Comparison of ENCODE assay signal across 27 cellular contexts in the genomic region with DNA sequence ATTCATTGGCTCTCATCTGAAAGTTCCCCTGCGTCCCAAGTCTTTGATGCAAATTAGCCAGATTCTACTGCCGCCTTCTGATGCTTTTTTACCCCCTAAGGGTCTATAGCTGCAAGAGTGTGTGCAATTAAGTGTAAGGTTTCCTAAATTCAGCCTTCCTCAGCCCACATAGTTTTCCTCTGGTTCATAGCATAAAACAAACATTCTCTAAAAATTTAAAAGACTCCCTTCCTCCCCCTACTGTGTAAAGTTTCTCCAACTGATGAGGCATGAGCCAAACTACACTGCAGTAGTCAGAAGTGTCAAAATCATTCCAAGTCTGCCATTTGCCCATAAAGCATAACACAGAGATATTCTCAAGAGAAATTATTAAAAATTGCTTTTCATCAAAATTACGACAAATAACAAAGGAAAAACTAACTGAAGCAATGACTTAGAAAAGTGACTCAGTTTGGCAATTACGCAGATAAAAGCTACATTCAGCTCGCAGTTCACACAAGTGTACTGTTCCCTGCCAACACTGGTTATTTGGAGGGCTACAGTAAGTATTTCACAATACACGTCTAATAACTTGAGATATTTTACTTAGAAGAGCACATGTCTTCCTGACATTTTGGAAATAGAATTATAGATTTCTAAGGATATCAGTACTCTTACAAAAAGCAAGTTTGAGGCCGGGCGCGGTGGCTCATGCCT. TPM values are rescaled to one million over a fixed set of nuclear protein-coding genes. Genes with fewer than 3 reads are reported as not detected.
DNase-seq lines count a peak whose midpoint lies in the region; ATAC-seq and TF ChIP-seq lines count a peak whose summit lies in the region.
"Had no signal": no experiment of that assay in that cellular context is flagged by ENCODE, and none has a peak within 500 bp of the region (broad histone marks: within the 10 kb centered on the region; RNA-seq: fewer than 3 reads in every experiment).

No MANE protein-coding gene starts in this region.

- intact Hi-C loops in IMR-90 (cut with micrococcal nuclease), result loop anchor here (5.0 kb wide), 1 partner anchor 401 kb away; no protein-coding TSS in a partner anchor

- H2AK5ac ChIP-seq in IMR-90 (ENCODE audit: low read depth, low read length), result no peak overlapping the region

- POLR2A ChIA-PET in BJ (lab: Charles Lee), result no interaction called here
- POLR2A ChIA-PET in IMR-90 (lab: Charles Lee; ENCODE audit: unreplicated experiment), result interaction anchor here (0.6 kb wide), 1 partner anchor 11 kb away, joined by 3 read pairs; no protein-coding TSS in a partner anchor

- H4K91ac ChIP-seq in IMR-90 (ENCODE audit: insufficient read depth, low read depth, low read length), result no peak overlapping the region

- H3K23ac ChIP-seq in IMR-90 (ENCODE audit: low read depth, low read length), result no peak overlapping the region

- peak overlapping the region; percentile 3 for H3K4me3 Mint-ChIP-seq in osteocyte (ENCODE audit: unreplicated experiment)
- H3K4me3 Mint-ChIP-seq: activated naive CD8-positive, alpha-beta T cell treated with anti-CD3 and anti-CD28 coated beads, Interleukin-2, amount 10 ng/mL, durations not matched to agents 7 days and 5 days; naive thymus-derived CD8-positive, alpha-beta T cell had no signal

- H3K4me2 ChIP-seq in IMR-90 (ENCODE audit: low read depth, low read length), result no peak overlapping the region
- H3K4me2 ChIP-seq: PC-9, smooth muscle cell had no signal

- H2BK20ac ChIP-seq in IMR-90 (ENCODE audit: low read depth, low read length), result no peak overlapping the region

- TF ChIP-seq POLR2A in IMR-90 (IDR thresholded peaks at IDR 0.05; ENCODE audit: low read depth, low read length), result no peak

- H3K27ac Mint-ChIP-seq in osteocyte (ENCODE audit: unreplicated experiment), result peak overlapping the region; percentile 69
- H3K27ac Mint-ChIP-seq: activated naive CD8-positive, alpha-beta T cell treated with anti-CD3 and anti-CD28 coated beads, Interleukin-2, amount 10 ng/mL, durations not matched to agents 7 days and 5 days; naive thymus-derived CD8-positive, alpha-beta T cell had no signal

- H2BK5ac ChIP-seq in IMR-90 (ENCODE audit: low read depth, low read length, poor library complexity, severe bottlenecking), result no peak overlapping the region

- H3K9me1 ChIP-seq in IMR-90 (ENCODE audit: insufficient read depth, low read length), result no peaks in the 10 kb centered on the region

- H3K9ac ChIP-seq in IMR-90 (ENCODE audit: low read depth, low read length), result no peak overlapping the region

- no peak overlapping the region for H2BK15ac ChIP-seq in IMR-90 (ENCODE audit: low read depth, low read length)

- peaks cover 4% of the 10 kb centered on the region for H3K36me3 Mint-ChIP-seq in osteocyte (ENCODE audit: unreplicated experiment)
- H3K36me3 Mint-ChIP-seq: activated naive CD8-positive, alpha-beta T cell treated with anti-CD3 and anti-CD28 coated beads, Interleukin-2, amount 10 ng/mL, durations not matched to agents 7 days and 5 days; naive thymus-derived CD8-positive, alpha-beta T cell had no signal

- no peak overlapping the region for H2BK120ac ChIP-seq in IMR-90 (ENCODE audit: low read depth, low read length)

- H3K4me3 ChIP-seq in BJ (ENCODE audit: low read depth, low read length) (no peak overlapping the region), IMR-90 (ENCODE audit: insufficient read depth, low read depth, low read length) (no peak overlapping the region), epithelial cell of proximal tubule (ENCODE audit: low read depth, low read length) (no peak overlapping the region)
- H3K4me3 ChIP-seq: esophagus squamous epithelium, PC-9, SK-N-MC, smooth muscle cell had no signal

- H4K8ac ChIP-seq in IMR-90 (ENCODE audit: low read depth in 2 of 2, low read length in 2 of 2), result no peak overlapping the region

- H3K9me3 Mint-ChIP-seq in osteocyte (ENCODE audit: unreplicated experiment), result no peaks in the 10 kb centered on the region
- H3K9me3 Mint-ChIP-seq: activated naive CD8-positive, alpha-beta T cell treated with anti-CD3 and anti-CD28 coated beads, Interleukin-2, amount 10 ng/mL, durations not matched to agents 7 days and 5 days had no signal

- TF ChIP-seq CTCF in BJ (IDR thresholded peaks at IDR 0.05; ENCODE audit: insufficient read depth, low read depth, low read length) (peak; percentile 35), IMR-90 (conservative IDR thresholded peaks at IDR 0.05; ENCODE audit: low read depth, low read length) (0 out of 2 replicates have a peak, but pooled peaks have one; percentile 8), epithelial cell of proximal tubule (conservative IDR thresholded peaks at IDR 0.05; ENCODE audit: low read depth, low read length) (peak; percentile 5), osteocyte (IDR thresholded peaks at IDR 0.05) (peak; percentile 56)

- no peak overlapping the region for H3K27ac ChIP-seq in IMR-90 (ENCODE audit: insufficient read depth, low read length)
- H3K27ac ChIP-seq: C4-2B, esophagus squamous epithelium, HL-60, PC-9, SK-N-MC had no signal

- H2AFZ ChIP-seq in IMR-90 (replicated peaks; ENCODE audit: low read length, poor library complexity), result no peak overlapping the region
- H2AFZ ChIP-seq: PC-9 had no signal

- H3K27me3 Mint-ChIP-seq in osteocyte (ENCODE audit: unreplicated experiment), result no peaks in the 10 kb centered on the region

- peaks cover 32% of the 10 kb centered on the region for H3K4me1 Mint-ChIP-seq in osteocyte (ENCODE audit: unreplicated experiment)
- H3K4me1 Mint-ChIP-seq: activated naive CD8-positive, alpha-beta T cell treated with anti-CD3 and anti-CD28 coated beads, Interleukin-2, amount 10 ng/mL, durations not matched to agents 7 days and 5 days; naive thymus-derived CD8-positive, alpha-beta T cell had no signal

- no peaks in the 10 kb centered on the region for H3K79me1 ChIP-seq in IMR-90 (ENCODE audit: low read depth in 1 of 2, low read length in 2 of 2)

- BruUV-seq in IMR-90 (replicated peaks; lab: Mats Ljungman, UMichigan), result no TSS peak

- no peaks in the 10 kb centered on the region for H3K36me3 ChIP-seq in BJ (ENCODE audit: control insufficient read depth, insufficient read depth, low read length)
- no peaks in the 10 kb centered on the region for H3K36me3 ChIP-seq in IMR-90 (ENCODE audit: control insufficient read depth, insufficient read depth, low read length)
- H3K36me3 ChIP-seq: esophagus squamous epithelium had no signal

- no peak overlapping the region for H3K4ac ChIP-seq in IMR-90 (ENCODE audit: low read depth, low read length)

- ATAC-seq in IMR-90 (ENCODE audit: low read depth) (peak; percentile 92), HG02981 (IDR thresholded peaks at IDR 0.05; ENCODE audit: unreplicated experiment) (no peak), HG02759 (IDR thresholded peaks at IDR 0.05; ENCODE audit: unreplicated experiment) (no peak)
- ATAC-seq: activated CD4-positive, CD25-positive, alpha-beta regulatory T cell treated with anti-CD3 and anti-CD28 coated beads, Interleukin-2, amount 50 U/mL, for 24 hours; naive thymus-derived CD8-positive, alpha-beta T cell had no signal

- H3K18ac ChIP-seq in IMR-90 (ENCODE audit: low read depth, low read length), result no peak overlapping the region

- in situ Hi-C loops in IMR-90 (cut with MboI; ENCODE audit: low sequenced_read_pairs), result no loop called here

- CTCF ChIA-PET in BJ (lab: Yijun Ruan, JAX) (no interaction called here), IMR-90 (lab: Yijun Ruan, JAX) (no interaction called here)

- dilution Hi-C loops in IMR-90 (cut with HindIII; ENCODE audit: low sequenced_read_pairs, unreplicated experiment), result no loop called here

- H3K9me3 ChIP-seq in IMR-90 (ENCODE audit: control insufficient read depth, insufficient read depth, low read length), result no peaks in the 10 kb centered on the region
- H3K9me3 ChIP-seq: esophagus squamous epithelium had no signal

- no peak overlapping the region for H4K5ac ChIP-seq in IMR-90 (ENCODE audit: low read depth, low read length)

- no peak overlapping the region for H3K56ac ChIP-seq in IMR-90 (ENCODE audit: extremely low read depth, insufficient read depth, low read length)

- no CpG with 5 or more reads among the region's 9 CpGs for WGBS in IMR-90 (ENCODE audit: extremely low coverage in 2 of 2, insufficient read length in 1 of 2), 2 experiments

- H3K4me1 ChIP-seq in IMR-90 (ENCODE audit: control insufficient read depth, insufficient read depth, low read length), result no peaks in the 10 kb centered on the region
- H3K4me1 ChIP-seq: esophagus squamous epithelium had no signal

- no peaks in the 10 kb centered on the region for H3K27me3 ChIP-seq in BJ (ENCODE audit: control insufficient read depth, insufficient read depth, low read length)
- no peaks in the 10 kb centered on the region for H3K27me3 ChIP-seq in IMR-90 (ENCODE audit: control insufficient read depth, insufficient read depth, low read length)

- DNase-seq in BJ (ENCODE audit: low read depth), result peak; percentile 25
- peak; percentile 39 for DNase-seq in IMR-90
- DNase-seq in epithelial cell of proximal tubule (ENCODE audit: low read depth), result no peak
- DNase-seq in osteocyte (ENCODE audit: extremely low spot score, unreplicated experiment), result no peak
- no peak for DNase-seq in OCI-M1 (lab: John Stamatoyannopoulos, UW)
- no peak for DNase-seq in central memory CD4-positive, alpha-beta T cell
- DNase-seq: activated naive CD8-positive, alpha-beta T cell treated with anti-CD3 and anti-CD28 coated beads, Interleukin-2, amount 10 ng/mL, durations not matched to agents 7 days and 5 days; caudate nucleus; effector CD8-positive, alpha-beta T cell; esophagus squamous epithelium; hippocampal formation; KG1; naive thymus-derived CD8-positive, alpha-beta T cell; NCI-H1417; NCI-H774; PC-9; posterior cingulate gyrus; stimulated activated CD4-positive, alpha-beta T cell treated with anti-CD3 and anti-CD28 coated beads, Interleukin-4, amount 100 ng/mL, for 4 hours had no signal

- H3K14ac ChIP-seq in IMR-90 (replicated peaks; ENCODE audit: low read depth, low read length), result no peak overlapping the region

- TF ChIP-seq RAD21 in IMR-90 (IDR thresholded peaks at IDR 0.05; ENCODE audit: low read length), result no peak

- no peaks in the 10 kb centered on the region for H4K20me1 ChIP-seq in IMR-90 (ENCODE audit: insufficient read depth, low read length)

- H2AK9ac ChIP-seq in IMR-90 (replicated peaks; ENCODE audit: low read depth, low read length, poor library complexity), result no peak overlapping the region

TF ChIP-seq in IMR-90, 13 proteins besides CTCF, POLR2A, EP300 and RAD21 (continues in another document):
- TF ChIP-seq BHLHE40 (IDR thresholded peaks at IDR 0.05; ENCODE audit: low read depth, low read length), result no peak
- 0 out of 2 replicates have a peak, but pooled peaks have one; percentile 3 for TF ChIP-seq SMC3 (IDR thresholded peaks at IDR 0.05; ENCODE audit: low read depth, low read length)

RNA-seq across cellular contexts. Expression of a gene that starts 15.4 kb away (rescaled TPM):
- polyA plus RNA-seq in BJ (2011; rRNA removed) (3.5 and 5.8 TPM in 2 replicates), IMR-90 (2012; rRNA removed) (0.20 and 0.27 TPM in 2 replicates)
- polyA minus RNA-seq in BJ (2011; rRNA and poly(A)+ RNA removed), result 25.0 and 31.0 TPM in 2 replicates
- total RNA-seq in IMR-90 (2012; rRNA removed) (0.54 and 0.56 TPM in 2 replicates), epithelial cell of proximal tubule (6.9 and 10.1 TPM in 2 replicates), osteocyte (7.3 and 9.4 TPM in 2 replicates)
- 0.10 and 0.70 TPM in 2 replicates for polyA plus RNA-seq in IMR-90 (2012; cell fraction: cytosol; rRNA removed)
- 0.11 and 0.32 TPM in 2 replicates for polyA plus RNA-seq in IMR-90 (2012; cell fraction: nucleus; rRNA removed; ENCODE audit: low replicate concordance)
- total RNA-seq: activated CD8-positive, alpha-beta memory T cell treated with anti-CD3 and anti-CD28 coated beads for 36 hours; activated naive CD8-positive, alpha-beta T cell treated with anti-CD3 and anti-CD28 coated beads, Interleukin-2, amount 10 ng/mL, durations not matched to agents 7 days and 5 days; naive thymus-derived CD8-positive, alpha-beta T cell; PC-9 had no signal
- polyA plus RNA-seq: keratinocyte; naive thymus-derived CD8-positive, alpha-beta T cell had no signal

Comparison
In these comparisons a context has a peak if more than half of its experiments do, and no peak if none do; other contexts are left out.
1. DNase-seq: peak in BJ (single experiment) and IMR-90 (single experiment); none in epithelial cell of proximal tubule (single experiment), osteocyte (single experiment), OCI-M1 (single experiment) and central memory CD4-positive, alpha-beta T cell (single experiment).
2. CTCF ChIP-seq: peak in every context shown above with its lines; median percentile 56 in osteocyte; 35 in BJ; 8 in IMR-90; 5 in epithelial cell of proximal tubule.